16 cellular contexts compared by ENCODE assay signal in genomic region chr20:39850236-39850635, GRCh38.
DNase-seq lines count a peak whose midpoint lies in the region; ATAC-seq and TF ChIP-seq lines count a peak whose summit lies in the region.
"Had no signal": no experiment of that assay in that cellular context is flagged by ENCODE, and none has a peak within 500 bp of the region (broad histone marks: within the 10 kb centered on the region; RNA-seq: fewer than 3 reads in every experiment).

No MANE protein-coding gene starts in this region.

- TF ChIP-seq CTCF in AG04450 (IDR thresholded peaks at IDR 0.05; ENCODE audit: low read depth, low read length) (no peak), VCaP (conservative IDR thresholded peaks at IDR 0.05) (no peak), fibroblast of the aortic adventitia (IDR thresholded peaks at IDR 0.05; ENCODE audit: insufficient read depth, low read length) (no peak), sigmoid colon (IDR thresholded peaks at IDR 0.05) (no peak)

- H3K9me3 ChIP-seq in AG04450 (ENCODE audit: control insufficient read depth, insufficient read depth, low read length) (no peaks in the 10 kb centered on the region), sigmoid colon (no peaks in the 10 kb centered on the region)

- H3K4me3 ChIP-seq in AG04450 (ENCODE audit: low read depth, low read length) (no peak overlapping the region), fibroblast of the aortic adventitia (ENCODE audit: low read depth, low read length) (no peak overlapping the region), sigmoid colon (no peak overlapping the region)

- CTCF ChIA-PET in AG04450 (lab: Charles Lee) = interaction anchor here (0.6 to 5.0 kb wide), 4 partner anchors 20 to 770 kb away, joined by 3 to 42 read pairs (median 9); no protein-coding TSS in a partner anchor

- in situ Hi-C loops in KBM-7 (cut with MboI; ENCODE audit: low pct_unique_long_range_greater_than_20kb, low sequenced_read_pairs) = no loop called here

- TF ChIP-seq POLR2A in sigmoid colon (IDR thresholded peaks at IDR 0.05) = no peak

- no peaks in the 10 kb centered on the region for H3K36me3 ChIP-seq in sigmoid colon

- no peak for DNase-seq in AG04450 (ENCODE audit: low read depth, low spot score)
- DNase-seq in fibroblast of the aortic adventitia (ENCODE audit: low read depth) = peak; percentile 23
- no peak for DNase-seq in sigmoid colon
- DNase-seq in KBM-7 = no peak
- DNase-seq in NCI-H2081 treated with DMSO at 0.1 percent for 48 hours (lab: John Stamatoyannopoulos, UW) = no peak
- DNase-seq in NCI-H748 (lab: John Stamatoyannopoulos, UW; ENCODE audit: unreplicated experiment) = no peak
- DNase-seq: activated CD4-positive, alpha-beta T cell treated with anti-CD3 and anti-CD28 coated beads, Interleukin-2, amount 50 U/mL, for 48 hours; activated naive CD4-positive, alpha-beta T cell treated with anti-CD3 and anti-CD28 coated beads, Interleukin-2, amount 10 ng/mL, durations not matched to agents 7 days and 5 days; activated T-cell treated with anti-CD3 and anti-CD28 coated beads, Interleukin-2, amount 50 U/mL, for 1 hour; NCI-H1436; NCI-H345; NK-92 treated with Interleukin-12 subunit alpha and Interleukin-12 subunit beta, amount 100 ng/mL, for 24 hours; stimulated activated CD4-positive, alpha-beta T cell treated with anti-CD3 and anti-CD28 coated beads, Interleukin-12 subunit alpha, Interleukin-12 subunit beta, amount 100 ng/mL, for 4 hours; T-helper 1 cell had no signal

- H3K27ac ChIP-seq in AG04450 (ENCODE audit: low read depth, low read length) (peak overlapping the region; percentile 43), VCaP (peak overlapping the region; percentile 38; the same call in 1 of the 2 replicates), sigmoid colon (peak overlapping the region; percentile 34 to 66 (median 56))

- intact Hi-C loops in sigmoid colon (cut with DNase I) = no loop called here

- ATAC-seq in HG03457 (IDR thresholded peaks at IDR 0.05; ENCODE audit: unreplicated experiment) = no peak

- H3K27me3 ChIP-seq in AG04450 (ENCODE audit: control insufficient read depth, insufficient read depth, low read length) = no peaks in the 10 kb centered on the region
- no peaks in the 10 kb centered on the region for H3K27me3 ChIP-seq in sigmoid colon

- POLR2A ChIA-PET in AG04450 (lab: Yijun Ruan, JAX) = no interaction called here

- 30 to 44% methylated on average over 1 of the region's 1 CpG for WGBS in sigmoid colon, 2 donors

- no peak for TF ChIP-seq EP300 in sigmoid colon (IDR thresholded peaks at IDR 0.05)

- H3K4me1 ChIP-seq in sigmoid colon = peaks cover 0 to 33% (median 24%) of the 10 kb centered on the region in 4 donors
